Comparison of ENCODE assay signal across 28 cellular contexts in the genomic region with DNA sequence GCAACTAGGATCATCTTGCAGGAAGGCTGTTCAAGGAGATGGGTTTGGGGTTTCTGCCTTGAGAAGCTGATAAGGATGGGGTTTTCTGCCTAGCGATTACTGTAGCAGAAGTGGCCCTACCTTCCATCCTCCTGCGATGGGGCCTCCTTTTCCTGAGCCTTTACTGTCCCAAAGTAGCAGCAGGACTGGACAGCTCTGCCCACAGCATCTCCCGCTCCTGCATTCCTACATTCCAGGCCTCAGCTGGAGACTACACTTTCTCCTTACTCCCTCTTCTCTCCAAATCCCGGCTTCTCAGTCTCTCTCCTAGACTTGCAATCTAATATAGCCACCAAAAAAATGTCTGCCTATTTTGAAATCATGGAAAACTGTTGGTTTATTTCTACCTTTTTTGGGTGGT.
"Had no signal": no experiment of that assay in that cellular context is flagged by ENCODE, and none has a peak within 500 bp of the region (broad histone marks: within the 10 kb centered on the region; RNA-seq: fewer than 3 reads in every experiment).

No MANE protein-coding gene starts in this region.

- H3K36me3 Mint-ChIP-seq: naive thymus-derived CD4-positive, alpha-beta T cell; stimulated activated memory B cell treated with anti-CD40 and anti-IgM and Interleukin-4, amounts not matched to agents 10 μg/mL and 1 μg/mL and 100 μg/mL, for 72 hours; type B pancreatic cell had no signal

- H3K36me3 ChIP-seq: esophagus muscularis mucosa, gastroesophageal sphincter, heart right ventricle, left lung, neutrophil, prostate gland, right atrium auricular region, sigmoid colon, spleen, tibial artery had no signal

- H2AFZ ChIP-seq: parathyroid adenoma had no signal

- DNase-seq: cerebellar nuclear complex; cortex of kidney; effector CD4-positive, alpha-beta T cell; foreskin keratinocyte; heart right ventricle; hippocampal formation; kidney; left lung; mesenchymal stem cell; midbrain; naive thymus-derived CD4-positive, alpha-beta T cell; sigmoid colon; spleen; stimulated activated CD4-positive, alpha-beta T cell treated with anti-CD3 and anti-CD28 coated beads, Interleukin-4, amount 100 ng/mL, for 4 hours; stimulated activated naive CD8-positive, alpha-beta T cell treated with anti-CD3 and anti-CD28 coated beads, Interleukin-15, Interleukin-2, amounts not matched to agents 100 U/mL and 50 U/mL, for 24 hours; substantia nigra; testis; tibial artery had no signal

- H3K4me3 ChIP-seq: esophagus muscularis mucosa, gastroesophageal sphincter, heart right ventricle, left lung, prostate gland, right atrium auricular region, sigmoid colon, skin epidermis, spleen, testis, tibial artery had no signal

- H3K4me3 Mint-ChIP-seq: naive thymus-derived CD4-positive, alpha-beta T cell; stimulated activated memory B cell treated with anti-CD40 and anti-IgM and Interleukin-4, amounts not matched to agents 10 μg/mL and 1 μg/mL and 100 μg/mL, for 72 hours; type B pancreatic cell had no signal

- H3K79me2 ChIP-seq: parathyroid adenoma had no signal

- H3K9me3 ChIP-seq: esophagus muscularis mucosa, gastroesophageal sphincter, left lung, neutrophil, prostate gland, right atrium auricular region, sigmoid colon, testis, tibial artery had no signal

- H3K9ac ChIP-seq: parathyroid adenoma had no signal

- H3K4me1 Mint-ChIP-seq: naive thymus-derived CD4-positive, alpha-beta T cell; stimulated activated memory B cell treated with anti-CD40 and anti-IgM and Interleukin-4, amounts not matched to agents 10 μg/mL and 1 μg/mL and 100 μg/mL, for 72 hours had no signal

- H3K27ac ChIP-seq: epithelial cell of prostate, esophagus muscularis mucosa, foreskin keratinocyte, gastroesophageal sphincter, heart right ventricle, left lung, neutrophil, parathyroid adenoma, prostate gland, right atrium auricular region, sigmoid colon, skin epidermis, spleen, testis, tibial artery had no signal

- H3K27ac Mint-ChIP-seq: naive thymus-derived CD4-positive, alpha-beta T cell; stimulated activated memory B cell treated with anti-CD40 and anti-IgM and Interleukin-4, amounts not matched to agents 10 μg/mL and 1 μg/mL and 100 μg/mL, for 72 hours; type B pancreatic cell had no signal

- H3K9me3 Mint-ChIP-seq: type B pancreatic cell had no signal

- H3K27me3 Mint-ChIP-seq: stimulated activated memory B cell treated with anti-CD40 and anti-IgM and Interleukin-4, amounts not matched to agents 10 μg/mL and 1 μg/mL and 100 μg/mL, for 72 hours had no signal

- H3K27me3 ChIP-seq: esophagus muscularis mucosa, foreskin keratinocyte, gastroesophageal sphincter, left lung, neutrophil, right atrium auricular region, sigmoid colon, testis, tibial artery had no signal

- ATAC-seq: foreskin keratinocyte; gastroesophageal sphincter; heart right ventricle; left lung; naive thymus-derived CD4-positive, alpha-beta T cell; stimulated activated memory B cell treated with anti-CD40 and anti-IgM and Interleukin-4, amounts not matched to agents 10 μg/mL and 1 μg/mL and 100 μg/mL, for 72 hours; stimulated activated naive CD8-positive, alpha-beta T cell treated with anti-CD3 and anti-CD28 coated beads, Interleukin-15, Interleukin-2, amounts not matched to agents 100 U/mL and 50 U/mL, for 24 hours had no signal

- H3K4me1 ChIP-seq: esophagus muscularis mucosa, foreskin keratinocyte, gastroesophageal sphincter, heart right ventricle, left lung, parathyroid adenoma, prostate gland, right atrium auricular region, sigmoid colon, spleen, testis, tibial artery had no signal
